Comparison of ENCODE assay signal across 10 cellular contexts in the genomic region with DNA sequence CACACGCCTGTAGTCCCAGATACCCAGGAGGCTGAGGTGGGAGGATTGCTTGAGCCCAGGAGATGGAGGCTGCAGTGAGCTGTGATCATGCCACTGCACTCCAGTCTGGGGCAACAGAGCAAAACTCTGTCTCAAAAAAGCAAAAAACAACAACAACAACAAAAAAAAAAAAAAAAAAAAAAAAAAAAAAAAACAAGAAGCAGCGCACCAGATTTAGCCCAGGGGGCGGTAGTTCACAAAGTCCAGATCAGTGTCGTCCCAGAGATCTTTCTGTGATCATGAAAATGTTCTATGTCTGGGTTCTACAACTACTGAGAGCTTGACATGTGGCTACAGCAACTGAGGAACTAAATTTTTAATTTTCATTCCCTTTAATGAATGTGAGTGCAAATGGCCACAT. TPM values are rescaled to one million over a fixed set of nuclear protein-coding genes. Genes with fewer than 3 reads are reported as not detected.
A peak's percentile ranks its signal among the peaks of the same experiment; 100 is the strongest.
DNase-seq lines count a peak whose midpoint lies in the region; ATAC-seq, FAIRE-seq and TF ChIP-seq lines count a peak whose summit lies in the region.
"Had no signal": no experiment of that assay in that cellular context is flagged by ENCODE, and none has a peak within 500 bp of the region (broad histone marks: within the 10 kb centered on the region; RNA-seq: fewer than 3 reads in every experiment).

No MANE protein-coding gene starts in this region.

- H3K4me3 ChIP-seq in brain microvascular endothelial cell (ENCODE audit: low read depth, low read length), result no peak overlapping the region
- H3K4me3 ChIP-seq: psoas muscle had no signal

- in situ Hi-C loops in brain microvascular endothelial cell (cut with HindIII; ENCODE audit: low pct_ligation_motif_present, low sequenced_read_pairs), result no loop called here

- no peaks in the 10 kb centered on the region for H3K4me1 Mint-ChIP-seq in mesothelial cell of epicardium

- H3K36me3 Mint-ChIP-seq in mesothelial cell of epicardium, result no peaks in the 10 kb centered on the region

- no peak overlapping the region for H3K27ac Mint-ChIP-seq in mesothelial cell of epicardium

- peaks cover 67% of the 10 kb centered on the region for H3K27me3 Mint-ChIP-seq in mesothelial cell of epicardium (ENCODE audit: low read depth)

- H3K27ac ChIP-seq in brain microvascular endothelial cell, result no peak overlapping the region
- H3K27ac ChIP-seq: psoas muscle had no signal

- ATAC-seq in GM19324 (IDR thresholded peaks at IDR 0.05; ENCODE audit: low FRiP score, unreplicated experiment), result no peak
- ATAC-seq: psoas muscle had no signal

- FAIRE-seq in HTR-8/SVneo (lab: Jason Lieb, UNC), result no peak

- no peaks in the 10 kb centered on the region for H3K9me3 Mint-ChIP-seq in mesothelial cell of epicardium

- no peaks in the 10 kb centered on the region for H3K27me3 ChIP-seq in brain microvascular endothelial cell (replicated peaks)

- TF ChIP-seq CTCF in brain microvascular endothelial cell (IDR thresholded peaks at IDR 0.05; ENCODE audit: low read depth, low read length, missing control alignments), result peak; percentile 53
- peak; percentile 41 for TF ChIP-seq CTCF in mesothelial cell of epicardium (IDR thresholded peaks at IDR 0.05; ENCODE audit: unreplicated experiment)

- no peak overlapping the region for H3K4me3 Mint-ChIP-seq in mesothelial cell of epicardium

- H3K36me3 ChIP-seq in brain microvascular endothelial cell (replicated peaks), result no peaks in the 10 kb centered on the region

- DNase-seq in DMS53 (lab: John Stamatoyannopoulos, UW) (peak; percentile 68), HTR-8/SVneo (ENCODE audit: insufficient read length, low spot score) (peak; percentile 35), brain microvascular endothelial cell (no peak), mesothelial cell of epicardium (ENCODE audit: low spot score in 2 of 2, unreplicated experiment in 2 of 2) (no peak), NOMO-1 treated with dmso at 0.1 percent for 144 hours (lab: John Stamatoyannopoulos, UW; ENCODE audit: unreplicated experiment) (no peak), globus pallidus (ENCODE audit: low spot score) (no peak)
- no peak for DNase-seq in activated CD4-positive, CD25-positive, alpha-beta regulatory T cell (lab: John Stamatoyannopoulos, UW)
- DNase-seq: central memory CD4-positive, alpha-beta T cell; psoas muscle had no signal

RNA-seq across cellular contexts. Expression of gene OAS2, which starts 27.4 kb away (rescaled TPM):
- 0.22 to 0.43 TPM (median 0.36 TPM) in 3 replicates for total RNA-seq in mesothelial cell of epicardium

RNA-seq across cellular contexts. Expression of gene DTX1, which starts 50.8 kb away (rescaled TPM):
- total RNA-seq in mesothelial cell of epicardium, result 1.2 to 1.6 TPM (median 1.4 TPM) in 3 replicates

Comparison
In these comparisons a context has a peak if more than half of its experiments do, and no peak if none do; other contexts are left out.
1. DNase-seq: peak in DMS53 (single experiment) and HTR-8/SVneo (single experiment); none in brain microvascular endothelial cell (single experiment), mesothelial cell of epicardium (0 of 2), NOMO-1 treated with dmso at 0.1 percent for 144 hours (single experiment), activated CD4-positive, CD25-positive, alpha-beta regulatory T cell (0 of 4) and globus pallidus (single experiment).